In the genomic region with DNA sequence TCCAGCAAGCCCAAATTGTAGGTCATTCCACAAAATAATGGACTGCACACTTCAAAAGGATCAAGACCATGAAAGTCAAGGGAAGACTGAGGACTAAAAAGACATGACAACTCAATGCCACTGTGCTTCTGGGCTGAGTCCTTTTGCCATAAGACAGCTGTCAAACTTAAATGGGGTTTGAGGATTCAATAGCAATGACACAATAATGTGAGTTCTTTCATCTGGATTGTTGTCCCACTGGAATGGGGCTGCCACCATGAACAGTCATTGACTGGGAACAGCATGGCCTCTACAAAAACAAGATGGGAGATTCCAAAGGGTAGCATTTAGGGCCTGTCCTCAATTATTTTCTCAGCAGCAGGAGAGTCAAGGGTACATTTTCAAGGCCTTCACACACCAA, we compare ENCODE assay signal across 23 cellular contexts.
"Had no signal": no experiment of that assay in that cellular context is flagged by ENCODE, and none has a peak within 500 bp of the region (broad histone marks: within the 10 kb centered on the region; RNA-seq: fewer than 3 reads in every experiment).

No MANE protein-coding gene starts in this region.

- H3K4me3 ChIP-seq: colonic mucosa, esophagus squamous epithelium, gastroesophageal sphincter, heart right ventricle, left lung, lung had no signal

- H3K36me3 ChIP-seq: colonic mucosa, esophagus squamous epithelium, gastroesophageal sphincter, heart right ventricle, left lung had no signal

- DNase-seq: colonic mucosa; cortex of kidney; effector CD8-positive, alpha-beta T cell; effector memory CD8-positive, alpha-beta T cell; endodermal cell; erythroblast; esophagus squamous epithelium; foreskin fibroblast; glutamatergic neuron; head of caudate nucleus; heart right ventricle; hippocampal formation; left cardiac atrium; left lung; left ventricle myocardium superior; mammary epithelial cell; mesendoderm; midbrain had no signal

- H3K9me3 ChIP-seq: colonic mucosa had no signal

- FAIRE-seq: endometrium, frontal cortex, islet of Langerhans had no signal

- H3K27me3 ChIP-seq: colonic mucosa, esophagus squamous epithelium, left lung had no signal

- ATAC-seq: effector memory CD8-positive, alpha-beta T cell; gastroesophageal sphincter; heart right ventricle; left cardiac atrium; left lung; left ventricle myocardium superior had no signal

- H3K4me1 ChIP-seq: colonic mucosa, esophagus squamous epithelium, gastroesophageal sphincter, heart right ventricle, left lung had no signal

- H3K27ac ChIP-seq: colonic mucosa, esophagus squamous epithelium, gastroesophageal sphincter, heart right ventricle, left lung had no signal
